8 cellular contexts compared by ENCODE assay signal in genomic region chr16:50065241-50065623, GRCh38. TPM values are rescaled to one million over a fixed set of nuclear protein-coding genes. Genes with fewer than 3 reads are reported as not detected.
DNase-seq lines count a peak whose midpoint lies in the region; ATAC-seq, FAIRE-seq and TF ChIP-seq lines count a peak whose summit lies in the region.

No MANE protein-coding gene starts in this region.

- no peaks in the 10 kb centered on the region for H4K20me1 ChIP-seq in GM12878 (ENCODE audit: control insufficient read depth, insufficient read depth)

- WGBS in GM12878 (ENCODE audit: insufficient coverage, insufficient replicate concordance, low lambda C conversion rate, missing lambda C conversion rate): 67% methylated on average over 8 of the region's 8 CpGs

- H2AFZ ChIP-seq in GM12878 (ENCODE audit: control insufficient read depth, low read depth, low read length): peak overlapping the region; percentile 63

- in situ Hi-C loops in GM12878 (cut with MboI): loop anchor here (5.0 kb wide), 1 partner anchor 142 kb away; no protein-coding TSS in a partner anchor

- no peak for FAIRE-seq in GM12878 (lab: Jason Lieb, UNC)
- no peak for FAIRE-seq in D721Med (lab: Jason Lieb, UNC)

- no peak for TF ChIP-seq RAD21 in GM12878 (IDR thresholded peaks at IDR 0.05; ENCODE audit: insufficient read depth, low read depth, low read length)

- no TSS peak for BruUV-seq in GM12878 (replicated peaks; lab: Mats Ljungman, UMichigan)

- intact Hi-C loops in GM12878 (cut with micrococcal nuclease; ENCODE audit: unreplicated experiment): loop anchor here (5.0 kb wide), 1 partner anchor 302 kb away; the partner anchor contains the start of gene BRD7

- peaks cover 28% of the 10 kb centered on the region for H3K79me2 ChIP-seq in GM12878 (ENCODE audit: control insufficient read depth, insufficient read depth, low read length)

- no peak for TF ChIP-seq EP300 in GM12878 (IDR thresholded peaks at IDR 0.05; ENCODE audit: borderline replicate concordance in 1 of 2, control insufficient read depth in 1 of 2, low read depth in 2 of 2, low read length in 2 of 2)

- H3K27me3 Mint-ChIP-seq in stimulated activated naive CD8-positive, alpha-beta T cell treated with anti-CD3 and anti-CD28 coated beads, Interleukin-15, Interleukin-2, amounts not matched to agents 100 ng/mL and 50 ng/mL, for 24 hours: no peaks in the 10 kb centered on the region

- H3K9me3 ChIP-seq in GM12878 (replicated peaks; ENCODE audit: control insufficient read depth, insufficient read depth, low read length): no peaks in the 10 kb centered on the region
- no peaks in the 10 kb centered on the region for H3K9me3 ChIP-seq in muscle layer of colon (ENCODE audit: low read length)

- peaks cover 15% of the 10 kb centered on the region for H3K4me1 ChIP-seq in GM12878 (ENCODE audit: control insufficient read depth, insufficient read depth, low read length)
- H3K4me1 ChIP-seq in muscle layer of colon (ENCODE audit: insufficient read depth, low read length): peaks cover 21% of the 10 kb centered on the region

- H3K27ac Mint-ChIP-seq in stimulated activated naive CD8-positive, alpha-beta T cell treated with anti-CD3 and anti-CD28 coated beads, Interleukin-15, Interleukin-2, amounts not matched to agents 100 ng/mL and 50 ng/mL, for 24 hours: peak overlapping the region; percentile 91

- RAD21 ChIA-PET in GM12878 (lab: Charles Lee; ENCODE audit: unreplicated experiment): interaction anchor here (1.0 to 11.5 kb wide), 5 partner anchors 35 to 289 kb away, joined by 3 to 309 read pairs (median 25); partner anchors contain the start of gene CNEP1R1

- H3K36me3 ChIP-seq in GM12878 (ENCODE audit: control insufficient read depth in 2 of 2, insufficient read depth in 2 of 2, low read length in 1 of 2) (peaks cover 1 to 6% of the 10 kb centered on the region in 2 experiments; a peak in 2 of 4 replicates), muscle layer of colon (ENCODE audit: insufficient read depth, low read length) (peaks cover 4% of the 10 kb centered on the region)

- POLR2A ChIA-PET in GM12878 (lab: Charles Lee): interaction anchor here (0.6 to 1.3 kb wide), 4 partner anchors 41 to 210 kb away, joined by 3 to 8 read pairs (median 4); partner anchors contain the start of gene CNEP1R1

- H3K27ac ChIP-seq in GM12878 (ENCODE audit: control insufficient read depth, insufficient read depth) (no peak overlapping the region), muscle layer of colon (ENCODE audit: low read depth, low read length) (peak overlapping the region; percentile 26)

- TF ChIP-seq CTCF in GM12878 (IDR thresholded peaks at IDR 0.05 in 2 of 3, conservative IDR thresholded peaks at IDR 0.05 in 1 of 3; ENCODE audit: control insufficient read depth in 2 of 3, extremely low read depth in 1 of 3, insufficient read depth in 1 of 3, low read depth in 3 of 3, low read length in 3 of 3): no peak
- no peak for TF ChIP-seq CTCF in GM10266 (IDR thresholded peaks at IDR 0.05; ENCODE audit: control insufficient read depth, insufficient read depth, low read depth, missing control alignments)
- TF ChIP-seq CTCF in D721Med (IDR thresholded peaks at IDR 0.05; ENCODE audit: insufficient read depth, missing control alignments): no peak

- SMC1A ChIA-PET in GM12878 (lab: Charles Lee; ENCODE audit: uncharacterized antibody, unreplicated experiment): interaction anchor here (0.8 to 8.5 kb wide), 7 partner anchors 8 to 145 kb away, joined by 3 to 263 read pairs (median 3); partner anchors contain the start of gene CNEP1R1

- H3K4me2 ChIP-seq in GM12878 (ENCODE audit: control insufficient read depth, insufficient read depth): peak overlapping the region; percentile 100

- peak overlapping the region; percentile 95 for H3K4me3 Mint-ChIP-seq in stimulated activated naive CD8-positive, alpha-beta T cell treated with anti-CD3 and anti-CD28 coated beads, Interleukin-15, Interleukin-2, amounts not matched to agents 100 ng/mL and 50 ng/mL, for 24 hours

- no peaks in the 10 kb centered on the region for H3K9me3 Mint-ChIP-seq in stimulated activated naive CD8-positive, alpha-beta T cell treated with anti-CD3 and anti-CD28 coated beads, Interleukin-15, Interleukin-2, amounts not matched to agents 100 ng/mL and 50 ng/mL, for 24 hours

- H3K4me1 Mint-ChIP-seq in stimulated activated naive CD8-positive, alpha-beta T cell treated with anti-CD3 and anti-CD28 coated beads, Interleukin-15, Interleukin-2, amounts not matched to agents 100 ng/mL and 50 ng/mL, for 24 hours (ENCODE audit: low read depth): peaks cover 34% of the 10 kb centered on the region

- H3K36me3 Mint-ChIP-seq in stimulated activated naive CD8-positive, alpha-beta T cell treated with anti-CD3 and anti-CD28 coated beads, Interleukin-15, Interleukin-2, amounts not matched to agents 100 ng/mL and 50 ng/mL, for 24 hours (ENCODE audit: low read depth): peaks cover 24% of the 10 kb centered on the region

- TF ChIP-seq POLR2A in GM12878 (IDR thresholded peaks at IDR 0.05; ENCODE audit: low read depth, low read length): no peak

- CTCF ChIA-PET in GM12878 (lab: Yijun Ruan, JAX): interaction anchor here (1.2 to 11.8 kb wide), 5 partner anchors 40 to 291 kb away, joined by 4 to 422 read pairs (median 35); partner anchors contain the start of gene CNEP1R1

- ATAC-seq in stimulated activated naive CD8-positive, alpha-beta T cell treated with anti-CD3 and anti-CD28 coated beads, Interleukin-15, Interleukin-2, amounts not matched to agents 100 U/mL and 50 U/mL, for 24 hours: no peak
- ATAC-seq in GM12878 (no peak), HG03159 (IDR thresholded peaks at IDR 0.05; ENCODE audit: unreplicated experiment) (no peak)

- H3K27me3 ChIP-seq in GM12878 (replicated peaks in 1 of 2; ENCODE audit: control insufficient read depth in 2 of 2, insufficient read depth in 2 of 2, low read length in 1 of 2) (no peaks in the 10 kb centered on the region), muscle layer of colon (ENCODE audit: control insufficient read depth in 1 of 2, insufficient read depth in 2 of 2, low read length in 2 of 2) (no peaks in the 10 kb centered on the region)

- H3K4me3 ChIP-seq in GM12878 (peak overlapping the region; percentile 8; the same call in 1 of the 2 replicates), muscle layer of colon (ENCODE audit: low read depth in 1 of 2, low read length in 2 of 2) (peak overlapping the region; percentile 42 to 43)

- H3K9ac ChIP-seq in GM12878 (ENCODE audit: control insufficient read depth, insufficient read depth, low read length): no peak overlapping the region
- no peak overlapping the region for H3K9ac ChIP-seq in muscle layer of colon (ENCODE audit: low read length)

- no peak for DNase-seq in stimulated activated naive CD8-positive, alpha-beta T cell treated with anti-CD3 and anti-CD28 coated beads, Interleukin-15, Interleukin-2, amounts not matched to agents 100 U/mL and 50 U/mL, for 24 hours
- no peak for DNase-seq in GM12878 (ENCODE audit: low read depth, low spot score)
- DNase-seq in amniotic stem cell (lab: John Stamatoyannopoulos, UW): no peak
- no peak for DNase-seq in GM10266 (ENCODE audit: extremely low spot score)
- no peak for DNase-seq in D721Med (ENCODE audit: insufficient read length, low spot score)

TF ChIP-seq in GM12878, 131 proteins besides CTCF, POLR2A, EP300 and RAD21:
- TF ChIP-seq POU2F2 (IDR thresholded peaks at IDR 0.05; ENCODE audit: borderline replicate concordance, low read depth, low read length): no peak
- no peak for TF ChIP-seq NR2C2 (IDR thresholded peaks at IDR 0.05; ENCODE audit: borderline replicate concordance, control insufficient read depth, insufficient read length, low read depth)
- TF ChIP-seq HDAC6 (IDR thresholded peaks at IDR 0.05; ENCODE audit: unreplicated experiment): no peak
- no peak for TF ChIP-seq TARDBP (IDR thresholded peaks at IDR 0.05; ENCODE audit: borderline replicate concordance)
- peak; percentile 11; the same call in 1 of the 2 replicates for TF ChIP-seq SMARCA5 (IDR thresholded peaks at IDR 0.05)
- no peak for TF ChIP-seq NFIC (IDR thresholded peaks at IDR 0.05; ENCODE audit: low read depth, low read length)
- no peak for TF ChIP-seq ASH2L (IDR thresholded peaks at IDR 0.05; ENCODE audit: borderline replicate concordance, low read depth)

RNA-seq across cellular contexts. Expression of gene HEATR3, which starts 0.5 kb away (rescaled TPM):
- 19.6 and 23.1 TPM in 2 replicates for total RNA-seq in GM12878 (2013; cell fraction: nucleolus; rRNA removed)
- total RNA-seq in GM12878 (2014; rRNA removed) (21.9 and 23.4 TPM in 2 replicates), GM12878 (2014; rRNA removed; fragmentation: Illumina TruSeq; extraction: Trizol) (16.0 and 19.2 TPM in 2 replicates), GM12878 (2021) (20.4 and 21.6 TPM in 2 replicates)
- polyA plus RNA-seq in GM12878 (2011; ENCODE audit: low read depth): 12.0 TPM
- polyA plus RNA-seq in GM12878 (2011; rRNA removed) (19.6 and 27.8 TPM in 2 replicates), GM12878 (2014; fragmentation: Illumina TruSeq; extraction: Trizol) (16.6 and 30.0 TPM in 2 replicates), GM12878 (2014; fragmentation: Nextera tagmentation; extraction: Ambion mirVana) (1 to 10 TPM; 1.5 to 5.0 TPM), GM12878 (2014; rRNA removed) (12.2 and 16.2 TPM in 2 replicates), GM12878 (2016; fragmentation: Nextera tagmentation; extraction: Ambion mirVana) (10 to 100 TPM; 12.5 to 12.8 TPM)
- 15.1 and 17.3 TPM in 2 replicates for polyA plus RNA-seq in GM12878 (2011; cell fraction: cytosol; rRNA removed)
- polyA plus RNA-seq in GM12878 (2011; cell fraction: nucleus; rRNA removed): 30.1 and 30.5 TPM in 2 replicates
- polyA plus RNA-seq in GM12878 (2012): 5.9 and 8.1 TPM in 2 replicates
- polyA minus RNA-seq in GM12878 (2011; rRNA and poly(A)+ RNA removed): 16.6 and 21.1 TPM in 2 replicates
- polyA minus RNA-seq in GM12878 (2011; cell fraction: cytosol; rRNA and poly(A)+ RNA removed): 6.9 and 13.8 TPM in 2 replicates
- 10.5 and 20.1 TPM in 2 replicates for polyA minus RNA-seq in GM12878 (2011; cell fraction: nucleus; rRNA and poly(A)+ RNA removed)

RNA-seq across cellular contexts. Expression of gene CNEP1R1, which starts 40.2 kb away (rescaled TPM):
- 44.3 and 47.8 TPM in 2 replicates for total RNA-seq in GM12878 (2013; cell fraction: nucleolus; rRNA removed)
- total RNA-seq in GM12878 (2014; rRNA removed) (18.1 and 19.8 TPM in 2 replicates), GM12878 (2014; rRNA removed; fragmentation: Illumina TruSeq; extraction: Trizol) (17.1 and 17.5 TPM in 2 replicates), GM12878 (2021) (13.7 and 14.0 TPM in 2 replicates)
- 4.9 TPM for polyA plus RNA-seq in GM12878 (2011; ENCODE audit: low read depth)
- polyA plus RNA-seq in GM12878 (2011; rRNA removed) (29.2 and 39.7 TPM in 2 replicates), GM12878 (2014; fragmentation: Illumina TruSeq; extraction: Trizol) (13.8 and 17.0 TPM in 2 replicates), GM12878 (2014; fragmentation: Nextera tagmentation; extraction: Ambion mirVana) (10 to 100 TPM; 11.5 to 15.7 TPM), GM12878 (2014; rRNA removed) (13.1 and 14.1 TPM in 2 replicates), GM12878 (2016; fragmentation: Nextera tagmentation; extraction: Ambion mirVana) (10 to 100 TPM; 15.4 to 16.8 TPM)
- polyA plus RNA-seq in GM12878 (2011; cell fraction: cytosol; rRNA removed): 14.1 and 15.4 TPM in 2 replicates
- polyA plus RNA-seq in GM12878 (2011; cell fraction: nucleus; rRNA removed): 15.4 and 16.7 TPM in 2 replicates
- polyA plus RNA-seq in GM12878 (2012): 8.8 and 11.9 TPM in 2 replicates
- polyA minus RNA-seq in GM12878 (2011; rRNA and poly(A)+ RNA removed): 15.5 and 19.2 TPM in 2 replicates
- 12.8 and 13.5 TPM in 2 replicates for polyA minus RNA-seq in GM12878 (2011; cell fraction: cytosol; rRNA and poly(A)+ RNA removed)
- 14.3 and 26.3 TPM in 2 replicates for polyA minus RNA-seq in GM12878 (2011; cell fraction: nucleus; rRNA and poly(A)+ RNA removed)
